Comparison of ENCODE assay signal across 12 cellular contexts in genomic region chr4:38190717-38191178, GRCh38.
DNase-seq lines count a peak whose midpoint lies in the region; ATAC-seq and TF ChIP-seq lines count a peak whose summit lies in the region.
"Had no signal": no experiment of that assay in that cellular context is flagged by ENCODE, and none has a peak within 500 bp of the region (broad histone marks: within the 10 kb centered on the region; RNA-seq: fewer than 3 reads in every experiment).

No MANE protein-coding gene starts in this region.

- peak overlapping the region; percentile 50 for H3K27ac ChIP-seq in RWPE2 (ENCODE audit: poor library complexity, severe bottlenecking)
- H3K27ac ChIP-seq in ovary: peak overlapping the region in 1 of 2 donors; percentile 32
- no peak overlapping the region for H3K27ac ChIP-seq in CD4-positive, alpha-beta memory T cell (ENCODE audit: low read depth, low read length)

- POLR2A ChIA-PET in BJ (lab: Charles Lee): no interaction called here
- POLR2A ChIA-PET in CD4-positive, alpha-beta memory T cell (lab: Charles Lee; ENCODE audit: partially characterized antibody): no interaction called here
- POLR2A ChIA-PET in T-cell (lab: Charles Lee): no interaction called here

- TF ChIP-seq CTCF in BJ (IDR thresholded peaks at IDR 0.05; ENCODE audit: insufficient read depth, low read depth, low read length) (no peak), RWPE2 (IDR thresholded peaks at IDR 0.05; ENCODE audit: poor library complexity, severe bottlenecking) (no peak), fibroblast of pulmonary artery (IDR thresholded peaks at IDR 0.05; ENCODE audit: low read length, missing control alignments) (no peak), ovary (IDR thresholded peaks at IDR 0.05) (no peak)

- peak; percentile 20 for DNase-seq in BJ (ENCODE audit: low read depth)
- DNase-seq in RWPE2 (ENCODE audit: low spot score): no peak
- DNase-seq in fibroblast of pulmonary artery (ENCODE audit: low read depth): peak; percentile 75
- peak in 4 of 5 donors; percentile 24 to 44 (median 36) for DNase-seq in ovary
- DNase-seq in CD4-positive, alpha-beta memory T cell: no peak
- DNase-seq in GM19240 (ENCODE audit: insufficient read length, low spot score): no peak
- no peak for DNase-seq in NCI-H2107 treated with DMSO at 0.1 percent for 48 hours (lab: John Stamatoyannopoulos, UW; ENCODE audit: unreplicated experiment)
- DNase-seq in T-cell: no peak
- DNase-seq: activated CD4-positive, alpha-beta memory T cell treated with anti-CD3 and anti-CD28 coated beads for 36 hours; DMS79; natural killer cell; NCI-H510A treated with DMSO at 0.1 percent for 48 hours had no signal

- no peaks in the 10 kb centered on the region for H3K36me3 Mint-ChIP-seq in CD4-positive, alpha-beta memory T cell
- H3K36me3 Mint-ChIP-seq in T-cell: no peaks in the 10 kb centered on the region
- H3K36me3 Mint-ChIP-seq: activated CD4-positive, alpha-beta memory T cell treated with anti-CD3 and anti-CD28 coated beads for 36 hours; natural killer cell had no signal

- H3K9me3 ChIP-seq in RWPE2 (ENCODE audit: severe bottlenecking) (no peaks in the 10 kb centered on the region), ovary (no peaks in the 10 kb centered on the region)
- H3K9me3 ChIP-seq in CD4-positive, alpha-beta memory T cell (ENCODE audit: control insufficient read depth in 1 of 2, low read length in 2 of 2): no peaks in the 10 kb centered on the region

- ATAC-seq in RWPE2 (ENCODE audit: low read depth): no peak; the same call in 2 of the 3 replicates
- ATAC-seq in T-cell (replicated peaks in 1 of 4): no peak
- ATAC-seq: natural killer cell had no signal

- H3K27me3 ChIP-seq in BJ (ENCODE audit: control insufficient read depth, insufficient read depth, low read length): no peaks in the 10 kb centered on the region
- no peaks in the 10 kb centered on the region for H3K27me3 ChIP-seq in RWPE2 (ENCODE audit: insufficient read depth, poor library complexity, severe bottlenecking)
- H3K27me3 ChIP-seq in ovary: no peaks in the 10 kb centered on the region
- no peaks in the 10 kb centered on the region for H3K27me3 ChIP-seq in CD4-positive, alpha-beta memory T cell (ENCODE audit: insufficient read depth, low read length)

- no peak for TF ChIP-seq EP300 in ovary (IDR thresholded peaks at IDR 0.05)

- H3K4me1 ChIP-seq in RWPE2 (ENCODE audit: insufficient read depth, poor library complexity, severe bottlenecking) (peaks cover 33% of the 10 kb centered on the region), ovary (ENCODE audit: insufficient read depth) (peaks cover 5% of the 10 kb centered on the region)
- no peaks in the 10 kb centered on the region for H3K4me1 ChIP-seq in CD4-positive, alpha-beta memory T cell (ENCODE audit: insufficient read depth, low read length)

- no peak for TF ChIP-seq POLR2A in ovary (IDR thresholded peaks at IDR 0.05)

- H3K4me3 ChIP-seq in BJ (ENCODE audit: low read depth, low read length): no peak overlapping the region
- H3K4me3 ChIP-seq in RWPE2 (ENCODE audit: severe bottlenecking): no peak overlapping the region
- no peak overlapping the region for H3K4me3 ChIP-seq in fibroblast of pulmonary artery (replicated peaks; ENCODE audit: low read depth, low read length)
- no peak overlapping the region for H3K4me3 ChIP-seq in ovary
- no peak overlapping the region for H3K4me3 ChIP-seq in CD4-positive, alpha-beta memory T cell (ENCODE audit: low read length in 2 of 2)

- H3K9me3 Mint-ChIP-seq in CD4-positive, alpha-beta memory T cell: peaks cover 0 to 8% (median 3%) of the 10 kb centered on the region in 8 donors
- peaks cover 0 to 6% (median 3%) of the 10 kb centered on the region in 3 donors for H3K9me3 Mint-ChIP-seq in T-cell
- H3K9me3 Mint-ChIP-seq: natural killer cell had no signal

- no peak overlapping the region for H3K27ac Mint-ChIP-seq in CD4-positive, alpha-beta memory T cell
- no peak overlapping the region for H3K27ac Mint-ChIP-seq in T-cell
- H3K27ac Mint-ChIP-seq: activated CD4-positive, alpha-beta memory T cell treated with anti-CD3 and anti-CD28 coated beads for 36 hours; natural killer cell had no signal

- H3K4me3 Mint-ChIP-seq in CD4-positive, alpha-beta memory T cell: no peak overlapping the region
- no peak overlapping the region for H3K4me3 Mint-ChIP-seq in T-cell
- H3K4me3 Mint-ChIP-seq: activated CD4-positive, alpha-beta memory T cell treated with anti-CD3 and anti-CD28 coated beads for 36 hours; natural killer cell had no signal

- WGBS in ovary, 3 donors: 18 to 26% (median 24%) methylated on average over 4 of the region's 4 CpGs

- intact Hi-C loops in ovary (cut with DNase I): loop anchor here in 1 of 4 donors (10.0 kb wide), 1 partner anchor 134 kb away; no protein-coding TSS in a partner anchor
- intact Hi-C loops in CD4-positive, alpha-beta memory T cell (cut with micrococcal nuclease): no loop called here

- peaks cover 1 to 3% of the 10 kb centered on the region in 2 donors for H3K27me3 Mint-ChIP-seq in CD4-positive, alpha-beta memory T cell
- H3K27me3 Mint-ChIP-seq in T-cell: peaks cover 5 to 6% of the 10 kb centered on the region in 2 donors
- H3K27me3 Mint-ChIP-seq: activated CD4-positive, alpha-beta memory T cell treated with anti-CD3 and anti-CD28 coated beads for 36 hours had no signal

- CTCF ChIA-PET in BJ (lab: Yijun Ruan, JAX) (no interaction called here), T-cell (lab: Charles Lee) (no interaction called here)
- CTCF ChIA-PET in CD4-positive, alpha-beta memory T cell (lab: Charles Lee; ENCODE audit: partially characterized antibody): interaction anchor here (1.8 kb wide), 1 partner anchor 11 kb away, joined by 5 read pairs; no protein-coding TSS in a partner anchor

- H3K36me3 ChIP-seq in BJ (ENCODE audit: control insufficient read depth, insufficient read depth, low read length) (no peaks in the 10 kb centered on the region), RWPE2 (ENCODE audit: low read depth) (no peaks in the 10 kb centered on the region), ovary (no peaks in the 10 kb centered on the region)
- no peaks in the 10 kb centered on the region for H3K36me3 ChIP-seq in CD4-positive, alpha-beta memory T cell (ENCODE audit: insufficient read depth, low read length)

- H3K4me1 Mint-ChIP-seq in CD4-positive, alpha-beta memory T cell: no peaks in the 10 kb centered on the region
- no peaks in the 10 kb centered on the region for H3K4me1 Mint-ChIP-seq in T-cell
- H3K4me1 Mint-ChIP-seq: natural killer cell had no signal

Comparison
In these comparisons a context has a peak if more than half of its experiments do, and no peak if none do; other contexts are left out.
1. DNase-seq: peak in BJ (single experiment), fibroblast of pulmonary artery (single experiment) and ovary (4 of 5); none in RWPE2 (single experiment), CD4-positive, alpha-beta memory T cell (0 of 5), GM19240 (single experiment), NCI-H2107 treated with DMSO at 0.1 percent for 48 hours (single experiment) and T-cell (0 of 34).